In the genomic region with DNA sequence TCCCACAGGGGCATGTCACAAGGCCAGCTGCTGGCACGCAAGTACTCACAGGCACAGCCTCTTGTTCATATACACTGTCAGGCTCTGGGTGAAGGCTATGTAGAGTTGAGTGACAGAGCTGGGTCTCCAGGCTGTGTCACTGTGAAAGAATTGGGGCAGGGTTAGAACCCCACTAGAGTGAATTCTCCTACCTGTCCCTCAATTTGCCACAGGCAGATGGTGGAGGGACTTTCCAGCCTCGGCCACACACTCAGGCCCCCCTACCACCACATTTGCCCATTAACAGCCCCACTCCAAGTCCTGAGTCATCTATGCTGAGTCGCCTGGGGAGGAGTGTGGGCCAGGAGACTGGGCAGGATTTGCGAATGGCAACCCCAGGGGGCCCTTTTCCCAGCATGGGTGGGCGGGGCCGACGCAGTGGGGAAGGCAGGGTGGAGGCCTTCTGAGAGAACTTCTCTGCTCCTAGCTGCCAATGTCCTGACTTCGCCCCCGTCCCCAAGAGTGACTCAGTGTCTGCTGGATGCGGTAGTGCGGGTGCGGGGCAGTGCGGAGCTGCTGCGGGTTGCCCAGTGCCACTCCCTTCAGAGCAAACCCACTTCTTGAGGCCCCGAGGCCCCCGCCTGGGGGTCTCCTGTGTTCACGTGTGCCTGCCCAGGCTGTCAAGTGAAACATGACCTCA, we compare ENCODE assay signal across 9 cellular contexts. TPM values are rescaled to one million over a fixed set of nuclear protein-coding genes. Genes with fewer than 3 reads are reported as not detected.
DNase-seq lines count a peak whose midpoint lies in the region; TF ChIP-seq lines count a peak whose summit lies in the region.
"Had no signal": no experiment of that assay in that cellular context is flagged by ENCODE, and none has a peak within 500 bp of the region (broad histone marks: within the 10 kb centered on the region; RNA-seq: fewer than 3 reads in every experiment).

No MANE protein-coding gene starts in this region.

- H3K4me1 Mint-ChIP-seq in activated T-helper 2 cell treated with anti-CD3 and anti-CD28 coated beads, Interferon-gamma antibody, Interleukin-2, Interleukin-4, amounts not matched to agents 10 μg/mL and 5 μg/mL and 100 μg/mL, durations not matched to agents 14 hours and 24 hours and 36 hours (ENCODE audit: low read depth), result peaks cover 16% of the 10 kb centered on the region
- H3K4me1 Mint-ChIP-seq in nephron progenitor cell, result peaks cover 90% of the 10 kb centered on the region

- H3F3A ChIP-seq in OCI-LY1 (ENCODE audit: insufficient read depth, low read length), result no peaks in the 10 kb centered on the region

- peaks cover 26% of the 10 kb centered on the region for H3K27me3 Mint-ChIP-seq in activated T-helper 2 cell treated with anti-CD3 and anti-CD28 coated beads, Interferon-gamma antibody, Interleukin-2, Interleukin-4, amounts not matched to agents 10 μg/mL and 5 μg/mL and 100 μg/mL, durations not matched to agents 14 hours and 24 hours and 36 hours (ENCODE audit: low read depth)
- peaks cover 15% of the 10 kb centered on the region for H3K27me3 Mint-ChIP-seq in nephron progenitor cell (ENCODE audit: low read depth, poor library complexity)

- H3K36me3 ChIP-seq in OCI-LY1 (ENCODE audit: insufficient read depth, low read length) (no peaks in the 10 kb centered on the region), esophagus muscularis mucosa (no peaks in the 10 kb centered on the region)

- TF ChIP-seq POLR2A in esophagus muscularis mucosa (IDR thresholded peaks at IDR 0.05; ENCODE audit: low read depth), result no peak

- intact Hi-C loops in esophagus muscularis mucosa (cut with DNase I), result no loop called here
- intact Hi-C loops in activated T-helper 2 cell treated with anti-CD3 and anti-CD28 coated beads, Interferon-gamma antibody, Interleukin-2, Interleukin-4, amounts not matched to agents 10 μg/mL and 5 μg/mL and 100 μg/mL, durations not matched to agents 14 hours and 24 hours and 36 hours (cut with micrococcal nuclease), result no loop called here

- no peaks in the 10 kb centered on the region for H3K79me2 ChIP-seq in OCI-LY1 (ENCODE audit: insufficient read depth, low read length)

- DNase-seq in stimulated activated naive CD4-positive, alpha-beta T cell treated with Interleukin-2 at 50 U/mL for 16 hours (lab: John Stamatoyannopoulos, UW), result peak; percentile 32
- DNase-seq in stimulated activated naive CD4-positive, alpha-beta T cell (lab: John Stamatoyannopoulos, UW), result no peak
- DNase-seq in esophagus muscularis mucosa (ENCODE audit: extremely low spot score), result no peak
- peak; percentile 58 for DNase-seq in pons (ENCODE audit: low spot score)
- no peak for DNase-seq in activated T-helper 2 cell treated with anti-CD3 and anti-CD28 coated beads, Interferon-gamma antibody, Interleukin-2, Interleukin-4, amounts not matched to agents 10 μg/mL and 5 μg/mL and 100 μg/mL, durations not matched to agents 14 hours and 24 hours and 36 hours (ENCODE audit: low spot score)
- no peak for DNase-seq in foreskin melanocyte
- no peak for DNase-seq in nephron progenitor cell

- H3K27me3 ChIP-seq in OCI-LY1 (ENCODE audit: insufficient read depth, low read length) (no peaks in the 10 kb centered on the region), esophagus muscularis mucosa (peaks cover 0 to 28% (median 13%) of the 10 kb centered on the region in 4 donors)

- no peak overlapping the region for H3K27ac Mint-ChIP-seq in activated T-helper 2 cell treated with anti-CD3 and anti-CD28 coated beads, Interferon-gamma antibody, Interleukin-2, Interleukin-4, amounts not matched to agents 10 μg/mL and 5 μg/mL and 100 μg/mL, durations not matched to agents 14 hours and 24 hours and 36 hours
- H3K27ac Mint-ChIP-seq in nephron progenitor cell, result no peak overlapping the region

- 21% methylated on average over 11 of the region's 17 CpGs for WGBS in esophagus muscularis mucosa

- peak overlapping the region; percentile 85 for H3K27ac ChIP-seq in OCI-LY1 (ENCODE audit: low read depth, low read length, poor library complexity, severe bottlenecking)
- H3K27ac ChIP-seq in esophagus muscularis mucosa (replicated peaks in 1 of 4), result peak overlapping the region; percentile 29 to 71 (median 61)

- H3K9me3 Mint-ChIP-seq in activated T-helper 2 cell treated with anti-CD3 and anti-CD28 coated beads, Interferon-gamma antibody, Interleukin-2, Interleukin-4, amounts not matched to agents 10 μg/mL and 5 μg/mL and 100 μg/mL, durations not matched to agents 14 hours and 24 hours and 36 hours, result no peaks in the 10 kb centered on the region
- no peaks in the 10 kb centered on the region for H3K9me3 Mint-ChIP-seq in nephron progenitor cell

- peak overlapping the region; percentile 54 for H3K4me3 ChIP-seq in OCI-LY1 (ENCODE audit: low read depth, low read length, poor library complexity, severe bottlenecking)
- H3K4me3 ChIP-seq in esophagus muscularis mucosa, result peak overlapping the region in 2 of 4 donors; percentile 51 to 63

- H3K4me2 ChIP-seq in OCI-LY1 (ENCODE audit: low read length), result peak overlapping the region; percentile 80

- H4K20me1 ChIP-seq in OCI-LY1 (ENCODE audit: insufficient read depth, low read length), result no peaks in the 10 kb centered on the region

- no peaks in the 10 kb centered on the region for H3K9me3 ChIP-seq in OCI-LY1 (ENCODE audit: low read length)
- no peaks in the 10 kb centered on the region for H3K9me3 ChIP-seq in esophagus muscularis mucosa

- H3K4me3 Mint-ChIP-seq in activated T-helper 2 cell treated with anti-CD3 and anti-CD28 coated beads, Interferon-gamma antibody, Interleukin-2, Interleukin-4, amounts not matched to agents 10 μg/mL and 5 μg/mL and 100 μg/mL, durations not matched to agents 14 hours and 24 hours and 36 hours (ENCODE audit: low read depth), result no peak overlapping the region
- H3K4me3 Mint-ChIP-seq in nephron progenitor cell, result no peak overlapping the region

- H3K9me2 ChIP-seq in OCI-LY1 (ENCODE audit: low read depth, low read length), result no peaks in the 10 kb centered on the region

- no peaks in the 10 kb centered on the region for H3K36me3 Mint-ChIP-seq in activated T-helper 2 cell treated with anti-CD3 and anti-CD28 coated beads, Interferon-gamma antibody, Interleukin-2, Interleukin-4, amounts not matched to agents 10 μg/mL and 5 μg/mL and 100 μg/mL, durations not matched to agents 14 hours and 24 hours and 36 hours (ENCODE audit: low read depth)
- H3K36me3 Mint-ChIP-seq in nephron progenitor cell (ENCODE audit: low read depth), result no peaks in the 10 kb centered on the region

- TF ChIP-seq CTCF in OCI-LY1 (IDR thresholded peaks at IDR 0.05; ENCODE audit: low read length), result no peak
- TF ChIP-seq CTCF in esophagus muscularis mucosa (IDR thresholded peaks at IDR 0.05), result no peak
- no peak for TF ChIP-seq CTCF in nephron progenitor cell (IDR thresholded peaks at IDR 0.05)

- no peak for TF ChIP-seq EP300 in esophagus muscularis mucosa (IDR thresholded peaks at IDR 0.05)

- H3K4me1 ChIP-seq in OCI-LY1 (ENCODE audit: insufficient read depth, low read length, severe bottlenecking) (peaks cover 63% of the 10 kb centered on the region), esophagus muscularis mucosa (peaks cover 35 to 39% (median 37%) of the 10 kb centered on the region in 4 donors)

- H3K9ac ChIP-seq in OCI-LY1 (ENCODE audit: low read length), result peak overlapping the region; percentile 13; the same call in 1 of the 2 replicates

- no peak overlapping the region for H2AFZ ChIP-seq in OCI-LY1 (ENCODE audit: low read length)

RNA-seq across cellular contexts. Expression of a gene that starts 50.3 kb away (rescaled TPM):
- under 1 TPM in 3 of 4 donors, not detected in 1; under 0.01 to 0.17 (median 0.13) TPM for total RNA-seq in esophagus muscularis mucosa
- not detected in 2 replicates for total RNA-seq in activated T-helper 2 cell treated with anti-CD3 and anti-CD28 coated beads, Interferon-gamma antibody, Interleukin-2, Interleukin-4, amounts not matched to agents 10 μg/mL and 5 μg/mL and 100 μg/mL, durations not matched to agents 14 hours and 24 hours and 36 hours
- total RNA-seq: endothelial cell of umbilical vein had no signal

Comparison
In these comparisons a context has a peak if more than half of its experiments do, and no peak if none do; other contexts are left out.
1. DNase-seq: peak in stimulated activated naive CD4-positive, alpha-beta T cell treated with Interleukin-2 at 50 U/mL for 16 hours (single experiment) and pons (single experiment); none in stimulated activated naive CD4-positive, alpha-beta T cell (0 of 6), esophagus muscularis mucosa (single experiment), activated T-helper 2 cell treated with anti-CD3 and anti-CD28 coated beads, Interferon-gamma antibody, Interleukin-2, Interleukin-4, amounts not matched to agents 10 μg/mL and 5 μg/mL and 100 μg/mL, durations not matched to agents 14 hours and 24 hours and 36 hours (single experiment), foreskin melanocyte (single experiment) and nephron progenitor cell (single experiment).